Comparison of ENCODE assay signal across 8 cellular contexts in the genomic region with DNA sequence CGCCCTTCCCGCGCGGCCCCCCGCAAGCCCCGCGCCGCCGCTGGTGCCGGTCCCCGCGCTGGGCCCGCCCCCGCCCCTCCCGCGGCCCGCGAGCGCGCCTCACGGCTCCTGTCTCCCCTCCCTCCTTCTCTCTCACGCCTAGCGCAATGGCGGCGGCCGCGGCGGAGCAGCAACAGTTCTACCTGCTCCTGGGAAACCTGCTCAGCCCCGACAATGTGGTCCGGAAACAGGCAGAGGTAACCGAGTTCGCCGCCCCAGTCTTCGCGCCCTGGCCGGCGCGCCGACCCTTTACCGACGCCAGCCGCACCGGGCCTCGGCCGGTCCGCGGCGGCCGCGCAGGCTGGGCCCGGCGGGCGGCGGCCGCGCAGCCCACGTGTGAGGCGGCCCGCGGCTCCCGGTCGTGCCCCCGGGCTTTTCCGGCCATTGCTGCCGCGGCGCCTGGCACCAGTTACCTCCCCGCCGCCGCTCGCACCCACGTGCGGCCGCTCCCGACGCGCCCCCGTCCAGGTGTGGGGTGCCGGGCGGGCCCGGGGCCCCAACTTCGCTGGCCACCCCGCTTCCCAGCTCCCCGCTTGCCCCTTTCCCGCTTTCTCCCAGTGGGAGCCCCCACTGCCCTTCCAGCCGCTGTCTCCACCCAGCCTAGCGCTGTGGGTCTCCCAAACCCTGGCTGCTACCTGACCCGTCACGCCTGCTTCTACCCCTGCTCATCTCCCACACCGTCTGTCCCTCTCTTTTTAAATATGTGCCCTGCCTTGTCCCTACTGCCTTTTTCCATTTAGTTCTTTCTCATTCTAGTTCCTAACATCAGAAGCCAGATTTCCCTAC. TPM values are rescaled to one million over a fixed set of nuclear protein-coding genes. Genes with fewer than 3 reads are reported as not detected.
DNase-seq lines count a peak whose midpoint lies in the region; ATAC-seq and TF ChIP-seq lines count a peak whose summit lies in the region.

No MANE protein-coding gene starts in this region.

- H2AK9ac ChIP-seq in IMR-90 (replicated peaks; ENCODE audit: low read depth, low read length, poor library complexity) = peak overlapping the region; percentile 95

- H3K4me1 ChIP-seq in IMR-90 (ENCODE audit: control insufficient read depth, insufficient read depth, low read length) = peaks cover 4% of the 10 kb centered on the region; the same call in 1 of the 2 replicates
- peaks cover 4% of the 10 kb centered on the region for H3K4me1 ChIP-seq in fibroblast of lung (ENCODE audit: control insufficient read depth, extremely low read depth, insufficient read depth, low read length)
- H3K4me1 ChIP-seq in vagina = peaks cover 30% of the 10 kb centered on the region

- H3K27me3 Mint-ChIP-seq in activated CD4-positive, alpha-beta memory T cell treated with anti-CD3 and anti-CD28 coated beads, Interleukin-2, amount 10 ng/mL, durations not matched to agents 7 days and 5 days = peaks cover 3% of the 10 kb centered on the region
- H3K27me3 Mint-ChIP-seq in natural killer cell treated with Interleukin-12 subunit alpha and Interleukin-12 subunit beta and Interleukin-15 and Interleukin-18, amount 100 ng/mL, for 72 hours = no peaks in the 10 kb centered on the region

- peaks cover 1% of the 10 kb centered on the region; the same call in 1 of the 2 replicates for H3K9me1 ChIP-seq in IMR-90 (ENCODE audit: insufficient read depth, low read length)

- CTCF ChIA-PET in IMR-90 (lab: Yijun Ruan, JAX) = no interaction called here
- CTCF ChIA-PET in activated CD4-positive, alpha-beta memory T cell treated with anti-CD3 and anti-CD28 coated beads, Interleukin-2, amount 10 ng/mL, durations not matched to agents 7 days and 5 days (lab: Charles Lee) = no interaction called here

- peak overlapping the region; percentile 84 for H2AK5ac ChIP-seq in IMR-90 (ENCODE audit: low read depth, low read length)

- H2BK5ac ChIP-seq in IMR-90 (ENCODE audit: low read depth, low read length, poor library complexity, severe bottlenecking) = peak overlapping the region; percentile 78

- no TSS peak for BruUV-seq in IMR-90 (replicated peaks; lab: Mats Ljungman, UMichigan)

- H4K91ac ChIP-seq in IMR-90 (ENCODE audit: insufficient read depth, low read depth, low read length) = peak overlapping the region; percentile 48; the same call in 1 of the 2 replicates

- peak overlapping the region; percentile 86 for H3K4ac ChIP-seq in IMR-90 (ENCODE audit: low read depth, low read length)

- peaks cover 1 to 16% of the 10 kb centered on the region in 2 experiments; a peak in 3 of 4 replicates for H3K79me1 ChIP-seq in IMR-90 (ENCODE audit: low read depth in 1 of 2, low read length in 2 of 2)

- DNase-seq in NCI-H2227 (lab: John Stamatoyannopoulos, UW; ENCODE audit: unreplicated experiment) = peak; percentile 43
- no peak for DNase-seq in NCI-H2227 treated with DMSO at 0.1 percent for 48 hours (lab: John Stamatoyannopoulos, UW)
- no peak for DNase-seq in IMR-90
- no peak for DNase-seq in activated CD4-positive, alpha-beta memory T cell treated with anti-CD3 and anti-CD28 coated beads, Interleukin-2, amount 10 ng/mL, durations not matched to agents 7 days and 5 days
- DNase-seq in fibroblast of lung (ENCODE audit: low read depth in 2 of 2) = no peak
- no peak for DNase-seq in natural killer cell treated with Interleukin-12 subunit alpha and Interleukin-12 subunit beta and Interleukin-15 and Interleukin-18, amount 100 ng/mL, for 72 hours (ENCODE audit: low spot score)
- DNase-seq in vagina (ENCODE audit: extremely low spot score in 2 of 2) = no peak

- H3K4me2 ChIP-seq in IMR-90 (ENCODE audit: low read depth, low read length) = peak overlapping the region; percentile 98
- H3K4me2 ChIP-seq in fibroblast of lung (ENCODE audit: extremely low read depth, insufficient read depth, low read length) = peak overlapping the region; percentile 80

- peak overlapping the region; percentile 97 for H3K9ac ChIP-seq in IMR-90 (ENCODE audit: low read depth, low read length)
- peak overlapping the region; percentile 90 for H3K9ac ChIP-seq in fibroblast of lung (ENCODE audit: insufficient read depth, low read length)

- ATAC-seq in GM21619 (IDR thresholded peaks at IDR 0.05; ENCODE audit: unreplicated experiment) = peak; percentile 27
- ATAC-seq in IMR-90 (ENCODE audit: low read depth) = peak; percentile 31
- peak; percentile 46 to 56 for ATAC-seq in natural killer cell treated with Interleukin-12 subunit alpha and Interleukin-12 subunit beta and Interleukin-15 and Interleukin-18, amount 100 ng/mL, for 72 hours

- peak overlapping the region; percentile 95 for H3K23ac ChIP-seq in IMR-90 (ENCODE audit: low read depth, low read length)

- peak overlapping the region; percentile 5 to 87; a peak in 2 of 4 replicates for H4K8ac ChIP-seq in IMR-90 (ENCODE audit: low read depth in 2 of 2, low read length in 2 of 2)

- POLR2A ChIA-PET in IMR-90 (lab: Charles Lee; ENCODE audit: unreplicated experiment) = no interaction called here
- POLR2A ChIA-PET in activated CD4-positive, alpha-beta memory T cell treated with anti-CD3 and anti-CD28 coated beads, Interleukin-2, amount 10 ng/mL, durations not matched to agents 7 days and 5 days (lab: Charles Lee) = interaction anchor here (1.2 kb wide), 1 partner anchor 23 kb away, joined by 5 read pairs; no protein-coding TSS in a partner anchor

- no peak for TF ChIP-seq RAD21 in IMR-90 (IDR thresholded peaks at IDR 0.05; ENCODE audit: low read length)

- peak overlapping the region; percentile 98 for H3K4me3 ChIP-seq in IMR-90 (ENCODE audit: insufficient read depth, low read depth, low read length)
- peak overlapping the region; percentile 57 to 94 (median 73) for H3K4me3 ChIP-seq in fibroblast of lung (replicated peaks in 1 of 4; ENCODE audit: control extremely low read depth in 1 of 4, insufficient read depth in 1 of 4, low read depth in 3 of 4, low read length in 4 of 4)
- peak overlapping the region; percentile 83 to 93 for H3K4me3 ChIP-seq in vagina

- peaks cover 34% of the 10 kb centered on the region for H3K4me1 Mint-ChIP-seq in activated CD4-positive, alpha-beta memory T cell treated with anti-CD3 and anti-CD28 coated beads, Interleukin-2, amount 10 ng/mL, durations not matched to agents 7 days and 5 days
- H3K4me1 Mint-ChIP-seq in natural killer cell treated with Interleukin-12 subunit alpha and Interleukin-12 subunit beta and Interleukin-15 and Interleukin-18, amount 100 ng/mL, for 72 hours (ENCODE audit: low read depth in 2 of 2) = peaks cover 20% of the 10 kb centered on the region in 2 donors

- intact Hi-C loops in IMR-90 (cut with micrococcal nuclease) (loop anchor here (1.0 to 10.0 kb wide), 2 partner anchors 92 to 121 kb away; no protein-coding TSS in a partner anchor), vagina (cut with DNase I) (loop anchor here (5.0 kb wide), 2 partner anchors 119 to 729 kb away; no protein-coding TSS in a partner anchor)

- H3K14ac ChIP-seq in IMR-90 (replicated peaks; ENCODE audit: low read depth, low read length) = peak overlapping the region; percentile 94

- dilution Hi-C loops in IMR-90 (cut with HindIII; ENCODE audit: low sequenced_read_pairs, unreplicated experiment) = no loop called here

- TF ChIP-seq CTCF in IMR-90 (conservative IDR thresholded peaks at IDR 0.05; ENCODE audit: low read depth, low read length) (no peak), fibroblast of lung (conservative IDR thresholded peaks at IDR 0.05 in 1 of 2, IDR thresholded peaks at IDR 0.05 in 1 of 2; ENCODE audit: low read depth in 1 of 2, low read length in 2 of 2) (no peak), vagina (IDR thresholded peaks at IDR 0.05) (no peak)

- H3K27ac Mint-ChIP-seq in activated CD4-positive, alpha-beta memory T cell treated with anti-CD3 and anti-CD28 coated beads, Interleukin-2, amount 10 ng/mL, durations not matched to agents 7 days and 5 days = peak overlapping the region; percentile 75
- H3K27ac Mint-ChIP-seq in natural killer cell treated with Interleukin-12 subunit alpha and Interleukin-12 subunit beta and Interleukin-15 and Interleukin-18, amount 100 ng/mL, for 72 hours = peak overlapping the region; percentile 83 to 98

- peak overlapping the region; percentile 43; the same call in 1 of the 3 replicates for H2BK15ac ChIP-seq in IMR-90 (ENCODE audit: low read depth, low read length)

- H3K27me3 ChIP-seq in IMR-90 (ENCODE audit: control insufficient read depth, insufficient read depth, low read length) (no peaks in the 10 kb centered on the region), fibroblast of lung (ENCODE audit: control insufficient read depth, insufficient read depth, low read length) (no peaks in the 10 kb centered on the region), vagina (no peaks in the 10 kb centered on the region)

- no peaks in the 10 kb centered on the region for H3K36me3 ChIP-seq in IMR-90 (ENCODE audit: control insufficient read depth, insufficient read depth, low read length)
- no peaks in the 10 kb centered on the region for H3K36me3 ChIP-seq in fibroblast of lung (ENCODE audit: control insufficient read depth, insufficient read depth, low read length)
- H3K36me3 ChIP-seq in vagina = no peaks in the 10 kb centered on the region

- no peak overlapping the region for H2BK20ac ChIP-seq in IMR-90 (ENCODE audit: low read depth, low read length)

- H3K4me3 Mint-ChIP-seq in activated CD4-positive, alpha-beta memory T cell treated with anti-CD3 and anti-CD28 coated beads, Interleukin-2, amount 10 ng/mL, durations not matched to agents 7 days and 5 days = peak overlapping the region; percentile 84
- peak overlapping the region; percentile 99 for H3K4me3 Mint-ChIP-seq in natural killer cell treated with Interleukin-12 subunit alpha and Interleukin-12 subunit beta and Interleukin-15 and Interleukin-18, amount 100 ng/mL, for 72 hours

- H3K9me3 ChIP-seq in IMR-90 (ENCODE audit: control insufficient read depth, insufficient read depth, low read length) (no peaks in the 10 kb centered on the region), fibroblast of lung (ENCODE audit: control insufficient read depth, insufficient read depth, low read depth, low read length) (no peaks in the 10 kb centered on the region), vagina (no peaks in the 10 kb centered on the region)

- H3K79me2 ChIP-seq in fibroblast of lung (ENCODE audit: control insufficient read depth, insufficient read depth, low read length) = peaks cover 48% of the 10 kb centered on the region

- 0% methylated on average over 43 of the region's 90 CpGs; no CpG with 5 or more reads in 1 of the 2 experiments for WGBS in IMR-90 (ENCODE audit: extremely low coverage in 2 of 2, insufficient read length in 1 of 2), 2 experiments

- peak overlapping the region; percentile 0; the same call in 1 of the 2 replicates for H4K5ac ChIP-seq in IMR-90 (ENCODE audit: low read depth, low read length)

- peak overlapping the region; percentile 49 for H3K56ac ChIP-seq in IMR-90 (ENCODE audit: extremely low read depth, insufficient read depth, low read length)

- H3K27ac ChIP-seq in IMR-90 (ENCODE audit: insufficient read depth, low read length) (peak overlapping the region; percentile 97), fibroblast of lung (ENCODE audit: insufficient read depth, low read length) (peak overlapping the region; percentile 74), vagina (peak overlapping the region; percentile 92)

- TF ChIP-seq POLR2A in IMR-90 (IDR thresholded peaks at IDR 0.05; ENCODE audit: low read depth, low read length) (peak; percentile 3), vagina (IDR thresholded peaks at IDR 0.05) (no peak)

- no peaks in the 10 kb centered on the region for H3K9me3 Mint-ChIP-seq in activated CD4-positive, alpha-beta memory T cell treated with anti-CD3 and anti-CD28 coated beads, Interleukin-2, amount 10 ng/mL, durations not matched to agents 7 days and 5 days
- H3K9me3 Mint-ChIP-seq in natural killer cell treated with Interleukin-12 subunit alpha and Interleukin-12 subunit beta and Interleukin-15 and Interleukin-18, amount 100 ng/mL, for 72 hours = no peaks in the 10 kb centered on the region

- H4K20me1 ChIP-seq in IMR-90 (ENCODE audit: insufficient read depth, low read length) (peaks cover 2% of the 10 kb centered on the region; the same call in 1 of the 2 replicates), fibroblast of lung (ENCODE audit: control insufficient read depth, extremely low read depth, insufficient read depth, low read length) (no peaks in the 10 kb centered on the region)

- H2AFZ ChIP-seq in IMR-90 (replicated peaks; ENCODE audit: low read length, poor library complexity) (peak overlapping the region; percentile 96), fibroblast of lung (ENCODE audit: low read length) (peak overlapping the region; percentile 80)

- H3K18ac ChIP-seq in IMR-90 (ENCODE audit: low read depth, low read length) = peak overlapping the region; percentile 42

- in situ Hi-C loops in IMR-90 (cut with MboI; ENCODE audit: low sequenced_read_pairs) = no loop called here

- H3K36me3 Mint-ChIP-seq in activated CD4-positive, alpha-beta memory T cell treated with anti-CD3 and anti-CD28 coated beads, Interleukin-2, amount 10 ng/mL, durations not matched to agents 7 days and 5 days (ENCODE audit: low read depth) = no peaks in the 10 kb centered on the region
- no peaks in the 10 kb centered on the region for H3K36me3 Mint-ChIP-seq in natural killer cell treated with Interleukin-12 subunit alpha and Interleukin-12 subunit beta and Interleukin-15 and Interleukin-18, amount 100 ng/mL, for 72 hours

- H2BK120ac ChIP-seq in IMR-90 (ENCODE audit: low read depth, low read length) = peak overlapping the region; percentile 55

RNA-seq across cellular contexts. Expression of gene IPO5, which starts 23.3 kb away (rescaled TPM):
- total RNA-seq in IMR-90 (2012; rRNA removed) = 218 and 270 TPM in 2 replicates
- 80.8 and 89.2 TPM in 2 replicates for polyA plus RNA-seq in IMR-90 (2012; rRNA removed)
- 33.0 and 37.5 TPM in 2 replicates for polyA plus RNA-seq in IMR-90 (2012; cell fraction: cytosol; rRNA removed)
- polyA plus RNA-seq in IMR-90 (2012; cell fraction: nucleus; rRNA removed; ENCODE audit: low replicate concordance) = 36.9 and 94.7 TPM in 2 replicates
- 10 to 100 TPM; 83.9 to 85.6 TPM for total RNA-seq in activated CD4-positive, alpha-beta memory T cell treated with anti-CD3 and anti-CD28 coated beads, Interleukin-2, amount 10 ng/mL, durations not matched to agents 7 days and 5 days
- total RNA-seq in fibroblast of lung = 222 and 240 TPM in 2 replicates
- polyA plus RNA-seq in fibroblast of lung = 147 and 152 TPM in 2 replicates
- polyA plus RNA-seq in fibroblast of lung (2012) = 98.2 and 106 TPM in 2 replicates
- polyA minus RNA-seq in fibroblast of lung (ENCODE audit: low replicate concordance) = 61.2 and 70.8 TPM in 2 replicates
- total RNA-seq in natural killer cell treated with Interleukin-12 subunit alpha and Interleukin-12 subunit beta and Interleukin-15 and Interleukin-18, amount 100 ng/mL, for 72 hours = 100 to 1,000 TPM; 138 to 295 TPM
- 79.1 TPM for total RNA-seq in vagina
